26 cellular contexts compared by ENCODE assay signal in genomic region chr11:11213117-11213516, GRCh38.
"Had no signal": no experiment of that assay in that cellular context is flagged by ENCODE, and none has a peak within 500 bp of the region (broad histone marks: within the 10 kb centered on the region; RNA-seq: fewer than 3 reads in every experiment).

No MANE protein-coding gene starts in this region.

- H3K4me1 Mint-ChIP-seq: activated CD4-positive, alpha-beta T cell treated with anti-CD3 and anti-CD28 coated beads for 36 hours; stimulated activated naive B cell treated with anti-CD40 and anti-IgM and Interleukin-4, amounts not matched to agents 10 μg/mL and 1 μg/mL and 100 μg/mL, for 72 hours; T-cell had no signal

- ATAC-seq: activated CD4-positive, alpha-beta T cell treated with anti-CD3 and anti-CD28 coated beads for 36 hours; activated T-cell treated with anti-CD3 and anti-CD28 coated beads, Interleukin-2, amount 50 U/mL, for 72 hours; body of pancreas; natural killer cell treated with Interleukin-12 subunit alpha and Interleukin-12 subunit beta and Interleukin-15 and Interleukin-18, amount 100 ng/mL, for 72 hours; right lobe of liver; stimulated activated naive B cell treated with anti-CD40 and anti-IgM and Interleukin-4, amounts not matched to agents 10 μg/mL and 1 μg/mL and 100 μg/mL, for 72 hours; T-cell; WTC11 had no signal

- H3K9me3 Mint-ChIP-seq: activated naive CD4-positive, alpha-beta T cell treated with anti-CD3 and anti-CD28 coated beads for 36 hours; activated naive CD8-positive, alpha-beta T cell treated with anti-CD3 and anti-CD28 coated beads, Interleukin-2, amount 10 ng/mL, durations not matched to agents 7 days and 5 days; activated T-cell treated with anti-CD3 and anti-CD28 coated beads, Interleukin-2, amount 50 U/mL, for 72 hours; memory B cell; natural killer cell treated with Interleukin-12 subunit alpha and Interleukin-12 subunit beta and Interleukin-15 and Interleukin-18, amount 100 ng/mL, for 72 hours; stimulated activated naive B cell treated with anti-CD40 and anti-IgM and Interleukin-4, amounts not matched to agents 10 μg/mL and 1 μg/mL and 100 μg/mL, for 72 hours; T-cell had no signal

- H3K4me3 ChIP-seq: body of pancreas, cardiac muscle cell, right lobe of liver, smooth muscle cell, uterus had no signal

- H3K36me3 ChIP-seq: cardiac muscle cell, right lobe of liver, uterus had no signal

- H3K27me3 ChIP-seq: body of pancreas, right lobe of liver, uterus had no signal

- H3K27ac Mint-ChIP-seq: activated CD4-positive, alpha-beta T cell treated with anti-CD3 and anti-CD28 coated beads for 36 hours; activated naive CD4-positive, alpha-beta T cell treated with anti-CD3 and anti-CD28 coated beads for 36 hours; activated naive CD8-positive, alpha-beta T cell treated with anti-CD3 and anti-CD28 coated beads, Interleukin-2, amount 10 ng/mL, durations not matched to agents 7 days and 5 days; activated T-cell treated with anti-CD3 and anti-CD28 coated beads, Interleukin-2, amount 50 U/mL, for 72 hours; memory B cell; natural killer cell treated with Interleukin-12 subunit alpha and Interleukin-12 subunit beta and Interleukin-15 and Interleukin-18, amount 100 ng/mL, for 72 hours; stimulated activated naive B cell treated with anti-CD40 and anti-IgM and Interleukin-4, amounts not matched to agents 10 μg/mL and 1 μg/mL and 100 μg/mL, for 72 hours; T-cell; WTC11 had no signal

- H3K27ac ChIP-seq: body of pancreas, cardiac muscle cell, right lobe of liver had no signal

- H3K36me3 Mint-ChIP-seq: activated naive CD8-positive, alpha-beta T cell treated with anti-CD3 and anti-CD28 coated beads, Interleukin-2, amount 10 ng/mL, durations not matched to agents 7 days and 5 days; memory B cell; natural killer cell treated with Interleukin-12 subunit alpha and Interleukin-12 subunit beta and Interleukin-15 and Interleukin-18, amount 100 ng/mL, for 72 hours; stimulated activated naive B cell treated with anti-CD40 and anti-IgM and Interleukin-4, amounts not matched to agents 10 μg/mL and 1 μg/mL and 100 μg/mL, for 72 hours; T-cell; WTC11 had no signal

- H3K9me3 ChIP-seq: body of pancreas, right lobe of liver, uterus had no signal

- H3K4me3 Mint-ChIP-seq: activated CD4-positive, alpha-beta T cell treated with anti-CD3 and anti-CD28 coated beads for 36 hours; activated naive CD4-positive, alpha-beta T cell treated with anti-CD3 and anti-CD28 coated beads for 36 hours; activated naive CD8-positive, alpha-beta T cell treated with anti-CD3 and anti-CD28 coated beads, Interleukin-2, amount 10 ng/mL, durations not matched to agents 7 days and 5 days; activated T-cell treated with anti-CD3 and anti-CD28 coated beads, Interleukin-2, amount 50 U/mL, for 72 hours; memory B cell; natural killer cell treated with Interleukin-12 subunit alpha and Interleukin-12 subunit beta and Interleukin-15 and Interleukin-18, amount 100 ng/mL, for 72 hours; stimulated activated naive B cell treated with anti-CD40 and anti-IgM and Interleukin-4, amounts not matched to agents 10 μg/mL and 1 μg/mL and 100 μg/mL, for 72 hours; T-cell; WTC11 had no signal

- H3K4me2 ChIP-seq: smooth muscle cell had no signal

- DNase-seq: activated CD4-positive, alpha-beta T cell treated with anti-CD3 and anti-CD28 coated beads for 36 hours; activated CD4-positive, alpha-beta T cell treated with anti-CD3 and anti-CD28 coated beads, Interleukin-2, amount 50 U/mL, for 48 hours; activated CD8-positive, alpha-beta memory T cell treated with anti-CD3 and anti-CD28 coated beads, Interleukin-2, amount 50 U/mL, for 48 hours; activated effector memory CD4-positive, alpha-beta T cell treated with Interleukin-2 at 50 U/mL for 16 hours; activated naive CD4-positive, alpha-beta T cell treated with anti-CD3 and anti-CD28 coated beads for 36 hours; activated naive CD8-positive, alpha-beta T cell treated with anti-CD3 and anti-CD28 coated beads, Interleukin-2, amount 10 ng/mL, durations not matched to agents 7 days and 5 days; activated T-cell treated with anti-CD3 and anti-CD28 coated beads, Interleukin-2, amount 50 U/mL, for 72 hours; amniotic stem cell; body of pancreas; dermis blood vessel endothelial cell; effector memory CD4-positive, alpha-beta T cell; head of caudate nucleus; hypothalamus; stimulated activated CD4-positive, alpha-beta T cell treated with anti-CD3 and anti-CD28 coated beads, Interleukin-2, amount 100 ng/mL, for 48 hours; stimulated activated CD8-positive, alpha-beta memory T cell treated with anti-CD3 and anti-CD28 coated beads, Interleukin-4, amount 100 ng/mL, for 48 hours; stimulated activated naive B cell treated with anti-CD40 and anti-IgM and Interleukin-4, amounts not matched to agents 10 μg/mL and 1 μg/mL and 100 μg/mL, for 72 hours; T-cell; trophoblast cell; uterus had no signal

- H3K4me1 ChIP-seq: body of pancreas, right lobe of liver, uterus had no signal

- FAIRE-seq: frontal cortex had no signal
